ENCODE assay signal across 1 cellular context in the genomic region with DNA sequence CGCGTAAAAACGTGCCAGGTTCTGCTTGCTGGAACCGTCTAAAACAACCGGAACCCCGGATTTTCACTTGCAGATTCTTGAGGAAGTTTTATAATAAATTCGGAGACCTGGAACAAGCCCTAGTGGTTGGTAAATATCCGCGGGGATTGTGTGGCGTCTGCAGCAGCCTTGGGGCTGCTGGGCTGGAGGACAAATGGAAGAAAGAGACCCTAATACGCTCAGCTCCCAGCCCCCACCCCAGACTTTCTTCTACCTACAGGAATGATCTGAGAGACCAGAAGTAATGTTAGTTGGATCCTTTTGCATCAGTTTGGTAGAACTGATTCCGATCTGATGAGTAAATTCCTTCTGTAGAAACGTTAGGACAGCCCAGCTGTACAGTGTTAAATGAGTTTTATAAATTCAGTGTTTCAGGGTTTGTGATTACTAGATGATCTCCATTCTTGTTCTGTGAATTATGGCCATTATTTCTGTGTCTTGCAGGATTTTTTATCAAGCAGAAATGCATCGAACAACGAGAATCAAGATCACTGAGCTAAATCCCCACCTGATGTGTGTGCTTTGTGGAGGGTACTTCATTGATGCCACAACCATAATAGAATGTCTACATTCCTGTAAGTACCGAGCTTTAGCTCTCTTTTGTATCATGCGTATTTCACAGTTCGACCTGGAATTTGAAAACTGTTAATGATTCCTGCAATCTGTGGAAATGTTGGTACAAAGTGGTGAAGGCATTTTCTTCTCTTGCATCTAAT.
TF ChIP-seq lines count a peak whose summit lies in the region.

No MANE protein-coding gene starts in this region.

TF ChIP-seq in GM12878, 131 proteins besides CTCF, POLR2A, EP300 and RAD21:
- no peak for TF ChIP-seq ZNF384 (IDR thresholded peaks at IDR 0.05; ENCODE audit: borderline replicate concordance, low read depth, low read length)
- TF ChIP-seq SPI1 (IDR thresholded peaks at IDR 0.05; ENCODE audit: borderline replicate concordance, insufficient read depth, low read depth, low read length): no peak
- TF ChIP-seq LARP7 (IDR thresholded peaks at IDR 0.05): peak; percentile 26; the same call in 1 of the 2 replicates
TF ChIP-seq in GM12878: peak in this region for 1.
